ENCODE assay signal across 8 cellular contexts in the genomic region with DNA sequence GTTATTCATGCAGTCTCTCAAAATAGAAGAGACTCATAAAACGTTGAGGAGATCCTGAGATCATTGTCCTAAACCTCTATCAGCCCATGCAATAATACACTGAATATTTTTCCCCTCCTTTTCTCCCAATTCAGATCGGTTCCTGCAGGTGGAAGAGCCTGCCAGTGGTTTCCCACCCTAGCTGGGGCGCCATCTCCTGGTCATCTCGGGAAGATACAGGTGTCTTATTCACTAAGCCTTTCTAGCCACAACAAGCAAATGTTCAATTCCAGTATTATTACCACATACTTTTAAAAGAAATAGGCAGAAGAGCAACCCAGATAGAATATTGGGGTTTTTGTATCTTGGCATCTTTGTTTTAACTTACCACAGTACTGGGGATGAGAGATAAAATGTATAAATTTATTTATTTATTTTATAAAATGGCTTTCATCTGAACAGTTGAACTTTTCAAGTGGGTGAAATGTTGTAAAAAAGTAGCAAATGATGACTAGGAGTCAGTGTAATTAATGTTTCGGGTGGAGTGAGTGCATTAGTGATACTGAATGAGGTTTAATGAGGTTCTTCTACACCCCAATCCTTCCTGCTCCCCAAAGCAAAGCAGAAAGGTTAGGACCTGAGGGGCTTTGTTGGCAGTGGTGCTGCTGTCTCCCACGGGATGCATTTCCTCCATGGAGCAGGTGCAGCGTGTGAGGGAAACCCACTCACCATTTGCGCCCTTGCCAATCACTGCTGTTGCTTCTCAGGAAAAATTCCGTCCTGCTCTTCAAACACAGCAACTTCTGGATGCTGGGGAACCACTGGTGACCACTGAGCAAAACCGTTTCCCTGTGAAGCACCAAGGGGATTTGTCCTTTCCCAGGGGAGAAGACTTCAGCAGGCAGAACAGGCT.
DNase-seq lines count a peak whose midpoint lies in the region; ATAC-seq, FAIRE-seq and TF ChIP-seq lines count a peak whose summit lies in the region.

No MANE protein-coding gene starts in this region.

- H3K9me2 ChIP-seq in HCT116 (ENCODE audit: insufficient read depth) = no peaks in the 10 kb centered on the region

- H3K4me2 ChIP-seq in HCT116 (ENCODE audit: low read length) = no peak overlapping the region
- no peak overlapping the region for H3K4me2 ChIP-seq in HepG2 (ENCODE audit: low read depth, low read length)

- H4K20me1 ChIP-seq in HCT116 (ENCODE audit: insufficient read depth) (no peaks in the 10 kb centered on the region), HepG2 (ENCODE audit: insufficient read depth, low read length) (no peaks in the 10 kb centered on the region)

- CTCF ChIA-PET in HCT116 (lab: Charles Lee) (interaction anchor here (0.9 kb wide), 1 partner anchor 202 kb away, joined by 3 read pairs; no protein-coding TSS in a partner anchor), activated B cell treated with CpG ODN at 0.5 μM for 24 hours (lab: Charles Lee) (interaction anchor here (1.2 kb wide), 1 partner anchor 177 kb away, joined by 3 read pairs; no protein-coding TSS in a partner anchor), HepG2 (lab: Yijun Ruan, JAX; ENCODE audit: low intra/inter-chr PET ratio, low total read pairs) (interaction anchor here (1.0 to 1.5 kb wide), 3 partner anchors 174 to 201 kb away, joined by 3 to 11 read pairs (median 6); no protein-coding TSS in a partner anchor)

- POLR2A ChIA-PET in HCT116 (lab: Charles Lee) (no interaction called here), activated B cell treated with CpG ODN at 0.5 μM for 24 hours (lab: Charles Lee) (no interaction called here), HepG2 (lab: Yijun Ruan, JAX) (no interaction called here)

- H3K27me3 Mint-ChIP-seq in activated B cell treated with CpG ODN at 0.5 μM for 24 hours = peaks cover 18% of the 10 kb centered on the region

- 8% methylated on average over 10 of the region's 10 CpGs for WGBS in HepG2 (ENCODE audit: low lambda C conversion rate)

- no peaks in the 10 kb centered on the region; the same call in 1 of the 2 replicates for H3K27me3 ChIP-seq in HCT116 (ENCODE audit: insufficient read depth, low read length)
- H3K27me3 ChIP-seq in HepG2 (ENCODE audit: control insufficient read depth in 1 of 2, insufficient read depth in 2 of 2, low read length in 2 of 2) = peaks cover 0 to 26% of the 10 kb centered on the region in 2 experiments; a peak in 3 of 5 replicates

- no TSS peak for BruUV-seq in HCT116 (replicated peaks; lab: Mats Ljungman, UMichigan)
- no TSS peak for BruUV-seq in HepG2 (replicated peaks; lab: Mats Ljungman, UMichigan)

- DNase-seq in D341Med (ENCODE audit: low spot score) (peak; percentile 77), HCT116 (ENCODE audit: low read depth, low spot score) (peak; percentile 46), NCI-H2227 (lab: John Stamatoyannopoulos, UW; ENCODE audit: unreplicated experiment) (peak; percentile 59), activated B cell treated with CpG ODN at 0.5 μM for 24 hours (no peak), HepG2 (ENCODE audit: low spot score) (peak; percentile 67), omental fat pad (ENCODE audit: low spot score) (no peak)
- DNase-seq in central memory CD4-positive, alpha-beta T cell = peak; percentile 47
- peak; percentile 32 to 65 (median 55) for DNase-seq in stimulated activated CD4-positive, alpha-beta T cell treated with anti-CD3 and anti-CD28 coated beads, TNF-alpha, amount 100 ng/mL, for 48 hours (ENCODE audit: low read depth in 3 of 3)

- TF ChIP-seq RAD21 in HCT116 (IDR thresholded peaks at IDR 0.05; ENCODE audit: low read depth) (peak; percentile 73), HepG2 (CRISPR knock-in tag; IDR thresholded peaks at IDR 0.05) (peak; percentile 42; the same call in 1 of the 2 replicates)

- FAIRE-seq in HepG2 (lab: Jason Lieb, UNC) = peak; percentile 73

- in situ Hi-C loops in HepG2 (cut with HindIII; ENCODE audit: extremely low pct_ligation_motif_present, low pct_unique_long_range_greater_than_20kb) = no loop called here

- H3K4me1 ChIP-seq in HCT116 (ENCODE audit: control insufficient read depth in 1 of 2, insufficient read depth in 2 of 2, low read length in 2 of 2) (peaks cover 0 to 8% of the 10 kb centered on the region in 2 experiments; a peak in 1 of 4 replicates), HepG2 (ENCODE audit: insufficient read depth, low read length) (no peaks in the 10 kb centered on the region)

- no peak overlapping the region for H3K4me3 ChIP-seq in HCT116 (replicated peaks in 1 of 2; ENCODE audit: low read depth in 1 of 2, low read length in 2 of 2)
- no peak overlapping the region for H3K4me3 ChIP-seq in HepG2 (replicated peaks in 1 of 3; ENCODE audit: insufficient read depth in 1 of 3, low read depth in 2 of 3, low read length in 3 of 3)

- RAD21 ChIA-PET in HCT116 (lab: Charles Lee; ENCODE audit: low non-redundant PET in 1 of 2, low total read pairs in 2 of 2, uncharacterized antibody in 2 of 2, unreplicated experiment in 2 of 2) = no interaction called here

- H3K9ac ChIP-seq in HCT116 (ENCODE audit: low read length) (no peak overlapping the region), HepG2 (ENCODE audit: insufficient read depth, low read depth, low read length) (no peak overlapping the region)

- intact Hi-C loops in HCT116 (cut with micrococcal nuclease) (loop anchor here (5.0 to 10.0 kb wide), 2 partner anchors 259 to 431 kb away; no protein-coding TSS in a partner anchor), activated B cell treated with CpG ODN at 0.5 μM for 24 hours (cut with micrococcal nuclease) (loop anchor here (1.0 kb wide), 1 partner anchor 176 kb away; no protein-coding TSS in a partner anchor), HepG2 (cut with micrococcal nuclease; ENCODE audit: unreplicated experiment) (loop anchor here (1.0 kb wide), 2 partner anchors 177 to 201 kb away; no protein-coding TSS in a partner anchor)

- H3K27ac Mint-ChIP-seq in activated B cell treated with CpG ODN at 0.5 μM for 24 hours = no peak overlapping the region

- H3K27ac ChIP-seq in HCT116 (ENCODE audit: low read depth, low read length) (no peak overlapping the region), HepG2 (ENCODE audit: extremely low read length, insufficient read depth, low read length) (no peak overlapping the region)

- H2AFZ ChIP-seq in HCT116 (ENCODE audit: low read depth, low read length, poor library complexity, severe bottlenecking) (no peak overlapping the region), HepG2 (ENCODE audit: low read length) (peak overlapping the region; percentile 32)

- no peaks in the 10 kb centered on the region for H3K9me3 Mint-ChIP-seq in activated B cell treated with CpG ODN at 0.5 μM for 24 hours

- no peaks in the 10 kb centered on the region for H3K36me3 ChIP-seq in HCT116 (ENCODE audit: control insufficient read depth in 1 of 2, insufficient read depth in 2 of 2, low read length in 2 of 2)
- no peaks in the 10 kb centered on the region for H3K36me3 ChIP-seq in HepG2 (replicated peaks in 1 of 2; ENCODE audit: control insufficient read depth in 1 of 2, insufficient read depth in 2 of 2, low read length in 2 of 2)

- no peak for TF ChIP-seq POLR2A in HCT116 (IDR thresholded peaks at IDR 0.05; ENCODE audit: borderline replicate concordance, extremely low read depth, insufficient read depth, insufficient read length)
- no peak for TF ChIP-seq POLR2A in HepG2 (IDR thresholded peaks at IDR 0.05; ENCODE audit: insufficient read depth in 1 of 2, low read depth in 2 of 2, low read length in 2 of 2)

- peaks cover 3% of the 10 kb centered on the region for H3K4me1 Mint-ChIP-seq in activated B cell treated with CpG ODN at 0.5 μM for 24 hours

- H3K36me3 Mint-ChIP-seq in activated B cell treated with CpG ODN at 0.5 μM for 24 hours (ENCODE audit: low read depth) = no peaks in the 10 kb centered on the region

- ATAC-seq in HCT116 = peak; percentile 90
- ATAC-seq in activated B cell treated with CpG ODN at 0.5 μM for 24 hours (ENCODE audit: low read depth) = peak; percentile 54
- peak; percentile 94 for ATAC-seq in HepG2
- no peak for ATAC-seq in omental fat pad (ENCODE audit: low FRiP score)

- peak; percentile 79 to 92 (median 83) for TF ChIP-seq CTCF in HCT116 (IDR thresholded peaks at IDR 0.05 in 2 of 3, conservative IDR thresholded peaks at IDR 0.05 in 1 of 3; ENCODE audit: borderline replicate concordance in 1 of 3, insufficient read depth in 1 of 3, low read depth in 2 of 3, low read length in 2 of 3)
- TF ChIP-seq CTCF in activated B cell treated with CpG ODN at 0.5 μM for 24 hours (IDR thresholded peaks at IDR 0.05) = peak; percentile 56
- peak; percentile 79 for TF ChIP-seq CTCF in HepG2 (CRISPR knock-in tag; IDR thresholded peaks at IDR 0.05)
- no peak for TF ChIP-seq CTCF in omental fat pad (IDR thresholded peaks at IDR 0.05)

- no peak for TF ChIP-seq EP300 in HepG2 (IDR thresholded peaks at IDR 0.05; ENCODE audit: low read depth in 2 of 2, low read length in 2 of 2)
- TF ChIP-seq EP300 in HepG2 (CRISPR knock-in tag; IDR thresholded peaks at IDR 0.05; ENCODE audit: borderline replicate concordance) = no peak

- H3K9me3 ChIP-seq in HCT116 (ENCODE audit: control insufficient read depth in 1 of 2, insufficient read depth in 1 of 2, low read depth in 1 of 2, low read length in 2 of 2) (no peaks in the 10 kb centered on the region), HepG2 (ENCODE audit: low read length) (no peaks in the 10 kb centered on the region)

- H3K79me2 ChIP-seq in HCT116 (ENCODE audit: insufficient read depth, low read length) = no peaks in the 10 kb centered on the region
- no peaks in the 10 kb centered on the region for H3K79me2 ChIP-seq in HepG2 (ENCODE audit: insufficient read depth, low read length)

- H3K4me3 Mint-ChIP-seq in activated B cell treated with CpG ODN at 0.5 μM for 24 hours = no peak overlapping the region

TF ChIP-seq in HCT116, 20 proteins besides CTCF, POLR2A, EP300 and RAD21 (continues in another document):
- TF ChIP-seq MAX (IDR thresholded peaks at IDR 0.05) = no peak
- no peak for TF ChIP-seq EZH2 (IDR thresholded peaks at IDR 0.05)

TF ChIP-seq in HepG2, 621 proteins besides CTCF, POLR2A, EP300 and RAD21:
- no peak for TF ChIP-seq ZNF615 (CRISPR knock-in tag; IDR thresholded peaks at IDR 0.05; ENCODE audit: borderline replicate concordance)
- TF ChIP-seq XRCC5 (optimal IDR thresholded peaks at IDR 0.05; ENCODE audit: low read length) = peak; percentile 67
- TF ChIP-seq SMC3 (IDR thresholded peaks at IDR 0.05; ENCODE audit: low read length) = peak; percentile 87
- TF ChIP-seq STAG1 (CRISPR knock-in tag; IDR thresholded peaks at IDR 0.05) = peak; percentile 70
- no peak for TF ChIP-seq ZNF382 (CRISPR knock-in tag; IDR thresholded peaks at IDR 0.05; ENCODE audit: borderline replicate concordance)
TF ChIP-seq in HepG2: peak in this region for 3.

Comparison
In these comparisons a context has a peak if more than half of its experiments do, and no peak if none do; other contexts are left out.
1. DNase-seq: peak in D341Med (single experiment), HCT116 (single experiment), NCI-H2227 (single experiment), central memory CD4-positive, alpha-beta T cell (single experiment), HepG2 (single experiment) and stimulated activated CD4-positive, alpha-beta T cell treated with anti-CD3 and anti-CD28 coated beads, TNF-alpha, amount 100 ng/mL, for 48 hours (3 of 3); none in activated B cell treated with CpG ODN at 0.5 μM for 24 hours (single experiment) and omental fat pad (single experiment).
2. CTCF ChIP-seq: peak in HCT116 (3 of 3), activated B cell treated with CpG ODN at 0.5 μM for 24 hours (single experiment) and HepG2 (single experiment); none in omental fat pad (0 of 3).